8 cellular contexts compared by ENCODE assay signal in genomic region chr13:23960566-23961156, GRCh38.
DNase-seq lines count a peak whose midpoint lies in the region; ATAC-seq and TF ChIP-seq lines count a peak whose summit lies in the region.

No MANE protein-coding gene starts in this region.

- no peak overlapping the region for H3K4me3 Mint-ChIP-seq in brain

- H3K4me3 ChIP-seq in lower lobe of right lung, result no peak overlapping the region
- no peak overlapping the region for H3K4me3 ChIP-seq in MG63

- DNase-seq in NOMO-1 treated with DMSO at 0.1 percent for 48 hours (lab: John Stamatoyannopoulos, UW; ENCODE audit: unreplicated experiment), result peak; percentile 23
- DNase-seq in NOMO-1 treated with dmso at 0.1 percent for 144 hours (lab: John Stamatoyannopoulos, UW; ENCODE audit: unreplicated experiment), result no peak
- peak; percentile 42 for DNase-seq in NCI-H2227 (lab: John Stamatoyannopoulos, UW; ENCODE audit: unreplicated experiment)
- DNase-seq in lower lobe of right lung, result no peak
- no peak for DNase-seq in MG63

- TF ChIP-seq CTCF in brain (conservative IDR thresholded peaks at IDR 0.05) (peak; percentile 53 to 72), lower lobe of right lung (IDR thresholded peaks at IDR 0.05) (peak; percentile 63)

- H3K36me3 ChIP-seq in lower lobe of right lung, result no peaks in the 10 kb centered on the region
- H3K36me3 ChIP-seq in MG63, result no peaks in the 10 kb centered on the region

- H3K27me3 ChIP-seq in lower lobe of right lung (ENCODE audit: low read depth), result no peaks in the 10 kb centered on the region
- no peaks in the 10 kb centered on the region for H3K27me3 ChIP-seq in MG63

- no peaks in the 10 kb centered on the region for H3K27me3 Mint-ChIP-seq in brain

- H3K27ac ChIP-seq in lower lobe of right lung, result no peak overlapping the region

- peak overlapping the region in 2 of 5 experiments; percentile 4 to 54 for H3K27ac Mint-ChIP-seq in brain

- H3K36me3 Mint-ChIP-seq in brain, result no peaks in the 10 kb centered on the region

- H3K9me3 Mint-ChIP-seq in brain, result no peaks in the 10 kb centered on the region

- H3K4me1 Mint-ChIP-seq in brain, result peaks cover 38% of the 10 kb centered on the region

- intact Hi-C loops in lower lobe of right lung (cut with DNase I), result no loop called here

- peak in 1 of 2 donors; percentile 70 for ATAC-seq in lower lobe of right lung
- ATAC-seq in GM19463 (IDR thresholded peaks at IDR 0.05; ENCODE audit: unreplicated experiment), result no peak
- ATAC-seq in GM18861 (IDR thresholded peaks at IDR 0.05; ENCODE audit: unreplicated experiment), result no peak

- no peaks in the 10 kb centered on the region for H3K4me1 ChIP-seq in lower lobe of right lung

- H3K9me3 ChIP-seq in lower lobe of right lung (no peaks in the 10 kb centered on the region), MG63 (no peaks in the 10 kb centered on the region)

Comparison
In these comparisons a context has a peak if more than half of its experiments do, and no peak if none do; other contexts are left out.
1. DNase-seq: peak in NOMO-1 treated with DMSO at 0.1 percent for 48 hours (single experiment) and NCI-H2227 (single experiment); none in NOMO-1 treated with dmso at 0.1 percent for 144 hours (single experiment), lower lobe of right lung (single experiment) and MG63 (single experiment).